1 cellular context compared by ENCODE assay signal in genomic region chr1:39575191-39576015, GRCh38.
TF ChIP-seq lines count a peak whose summit lies in the region.

No MANE protein-coding gene starts in this region.

TF ChIP-seq in HepG2, 621 proteins besides CTCF, POLR2A, EP300 and RAD21 (continued from another document and continues in another):
- TF ChIP-seq HCFC1 (IDR thresholded peaks at IDR 0.05; ENCODE audit: low read depth, low read length) (no peak), RFXANK (CRISPR knock-in tag; IDR thresholded peaks at IDR 0.05) (no peak), JUN (CRISPR knock-in tag; IDR thresholded peaks at IDR 0.05) (no peak), ELF1 (CRISPR knock-in tag; IDR thresholded peaks at IDR 0.05) (no peak), KDM6A (CRISPR knock-in tag; IDR thresholded peaks at IDR 0.05; ENCODE audit: low read depth) (no peak), ATF7-NPFF (CRISPR knock-in tag; IDR thresholded peaks at IDR 0.05; ENCODE audit: low read depth) (no peak), MAF1 (CRISPR knock-in tag; IDR thresholded peaks at IDR 0.05; ENCODE audit: borderline replicate concordance) (no peak), ZNF597 (CRISPR knock-in tag; IDR thresholded peaks at IDR 0.05) (no peak), ZNF709 (CRISPR knock-in tag; IDR thresholded peaks at IDR 0.05) (no peak), SRSF9 (IDR thresholded peaks at IDR 0.05; ENCODE audit: borderline replicate concordance, insufficient read depth, low read depth, low read length, poor library complexity, severe bottlenecking) (no peak), ZNF17 (CRISPR knock-in tag; IDR thresholded peaks at IDR 0.05) (no peak), ZNF232 (CRISPR knock-in tag; IDR thresholded peaks at IDR 0.05; ENCODE audit: borderline replicate concordance) (no peak), ZNF24 (IDR thresholded peaks at IDR 0.05) (no peak), ZNF609 (CRISPR knock-in tag; IDR thresholded peaks at IDR 0.05; ENCODE audit: borderline replicate concordance) (no peak), XBP1 (CRISPR knock-in tag; IDR thresholded peaks at IDR 0.05) (no peak), HMG20A (CRISPR knock-in tag; IDR thresholded peaks at IDR 0.05; ENCODE audit: borderline replicate concordance) (no peak), ZNF207 (IDR thresholded peaks at IDR 0.05; ENCODE audit: borderline replicate concordance) (no peak), NCOR1 (IDR thresholded peaks at IDR 0.05; ENCODE audit: borderline replicate concordance, low read length) (no peak), SIN3B (IDR thresholded peaks at IDR 0.05; ENCODE audit: low read length) (peak; percentile 39; the same call in 1 of the 2 replicates), MAFG (CRISPR knock-in tag; IDR thresholded peaks at IDR 0.05) (no peak), SALL2 (CRISPR knock-in tag; IDR thresholded peaks at IDR 0.05) (0 out of 2 replicates have a peak, but pooled peaks have one; percentile 18), HNF4G (IDR thresholded peaks at IDR 0.05; ENCODE audit: borderline replicate concordance, low read depth, low read length) (no peak), HNF4G (CRISPR knock-in tag; IDR thresholded peaks at IDR 0.05; ENCODE audit: borderline replicate concordance, low read depth) (no peak), ZKSCAN8 (CRISPR knock-in tag; IDR thresholded peaks at IDR 0.05; ENCODE audit: borderline replicate concordance) (no peak), ZSCAN22 (CRISPR knock-in tag; IDR thresholded peaks at IDR 0.05) (no peak), CHCHD3 (CRISPR knock-in tag; IDR thresholded peaks at IDR 0.05) (no peak), SETDB1 (CRISPR knock-in tag; IDR thresholded peaks at IDR 0.05; ENCODE audit: borderline replicate concordance) (no peak), CREB1 (IDR thresholded peaks at IDR 0.05) (peak; percentile 16; the same call in 1 of the 2 replicates), CREB1 (CRISPR knock-in tag; IDR thresholded peaks at IDR 0.05) (no peak), ZBTB7A (CRISPR knock-in tag; IDR thresholded peaks at IDR 0.05) (no peak), ZNF558 (CRISPR knock-in tag; IDR thresholded peaks at IDR 0.05; ENCODE audit: borderline replicate concordance) (no peak), ZC3H13 (CRISPR knock-in tag; IDR thresholded peaks at IDR 0.05) (peak; percentile 54), CBX2 (IDR thresholded peaks at IDR 0.05; ENCODE audit: low read depth, low read length) (no peak), CBX2 (CRISPR knock-in tag; IDR thresholded peaks at IDR 0.05; ENCODE audit: low read depth) (no peak), NONO (IDR thresholded peaks at IDR 0.05) (no peak), NONO (CRISPR knock-in tag; conservative IDR thresholded peaks at IDR 0.05) (0 out of 2 replicates have a peak, but pooled peaks have one; percentile 40), MTA3 (CRISPR knock-in tag; IDR thresholded peaks at IDR 0.05) (no peak), ZMYM3 (CRISPR knock-in tag; IDR thresholded peaks at IDR 0.05) (no peak), RXRB (CRISPR knock-in tag; IDR thresholded peaks at IDR 0.05; ENCODE audit: borderline replicate concordance) (no peak)
- TF ChIP-seq, protein P1, sequence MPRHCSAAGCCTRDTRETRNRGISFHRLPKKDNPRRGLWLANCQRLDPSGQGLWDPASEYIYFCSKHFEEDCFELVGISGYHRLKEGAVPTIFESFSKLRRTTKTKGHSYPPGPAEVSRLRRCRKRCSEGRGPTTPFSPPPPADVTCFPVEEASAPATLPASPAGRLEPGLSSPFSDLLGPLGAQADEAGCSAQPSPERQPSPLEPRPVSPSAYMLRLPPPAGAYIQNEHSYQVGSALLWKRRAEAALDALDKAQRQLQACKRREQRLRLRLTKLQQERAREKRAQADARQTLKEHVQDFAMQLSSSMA (CRISPR knock-in tag; IDR thresholded peaks at IDR 0.05): no peak
- TF ChIP-seq, protein P2, sequence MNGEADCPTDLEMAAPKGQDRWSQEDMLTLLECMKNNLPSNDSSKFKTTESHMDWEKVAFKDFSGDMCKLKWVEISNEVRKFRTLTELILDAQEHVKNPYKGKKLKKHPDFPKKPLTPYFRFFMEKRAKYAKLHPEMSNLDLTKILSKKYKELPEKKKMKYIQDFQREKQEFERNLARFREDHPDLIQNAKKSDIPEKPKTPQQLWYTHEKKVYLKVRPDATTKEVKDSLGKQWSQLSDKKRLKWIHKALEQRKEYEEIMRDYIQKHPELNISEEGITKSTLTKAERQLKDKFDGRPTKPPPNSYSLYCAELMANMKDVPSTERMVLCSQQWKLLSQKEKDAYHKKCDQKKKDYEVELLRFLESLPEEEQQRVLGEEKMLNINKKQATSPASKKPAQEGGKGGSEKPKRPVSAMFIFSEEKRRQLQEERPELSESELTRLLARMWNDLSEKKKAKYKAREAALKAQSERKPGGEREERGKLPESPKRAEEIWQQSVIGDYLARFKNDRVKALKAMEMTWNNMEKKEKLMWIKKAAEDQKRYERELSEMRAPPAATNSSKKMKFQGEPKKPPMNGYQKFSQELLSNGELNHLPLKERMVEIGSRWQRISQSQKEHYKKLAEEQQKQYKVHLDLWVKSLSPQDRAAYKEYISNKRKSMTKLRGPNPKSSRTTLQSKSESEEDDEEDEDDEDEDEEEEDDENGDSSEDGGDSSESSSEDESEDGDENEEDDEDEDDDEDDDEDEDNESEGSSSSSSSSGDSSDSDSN (CRISPR knock-in tag; IDR thresholded peaks at IDR 0.05): peak; percentile 52; the same call in 1 of the 2 replicates
- TF ChIP-seq, protein P3, sequence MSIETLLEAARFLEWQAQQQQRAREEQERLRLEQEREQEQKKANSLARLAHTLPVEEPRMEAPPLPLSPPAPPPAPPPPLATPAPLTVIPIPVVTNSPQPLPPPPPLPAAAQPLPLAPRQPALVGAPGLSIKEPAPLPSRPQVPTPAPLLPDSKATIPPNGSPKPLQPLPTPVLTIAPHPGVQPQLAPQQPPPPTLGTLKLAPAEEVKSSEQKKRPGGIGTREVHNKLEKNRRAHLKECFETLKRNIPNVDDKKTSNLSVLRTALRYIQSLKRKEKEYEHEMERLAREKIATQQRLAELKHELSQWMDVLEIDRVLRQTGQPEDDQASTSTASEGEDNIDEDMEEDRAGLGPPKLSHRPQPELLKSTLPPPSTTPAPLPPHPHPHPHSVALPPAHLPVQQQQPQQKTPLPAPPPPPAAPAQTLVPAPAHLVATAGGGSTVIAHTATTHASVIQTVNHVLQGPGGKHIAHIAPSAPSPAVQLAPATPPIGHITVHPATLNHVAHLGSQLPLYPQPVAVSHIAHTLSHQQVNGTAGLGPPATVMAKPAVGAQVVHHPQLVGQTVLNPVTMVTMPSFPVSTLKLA (IDR thresholded peaks at IDR 0.05): no peak
- TF ChIP-seq, protein P4, sequence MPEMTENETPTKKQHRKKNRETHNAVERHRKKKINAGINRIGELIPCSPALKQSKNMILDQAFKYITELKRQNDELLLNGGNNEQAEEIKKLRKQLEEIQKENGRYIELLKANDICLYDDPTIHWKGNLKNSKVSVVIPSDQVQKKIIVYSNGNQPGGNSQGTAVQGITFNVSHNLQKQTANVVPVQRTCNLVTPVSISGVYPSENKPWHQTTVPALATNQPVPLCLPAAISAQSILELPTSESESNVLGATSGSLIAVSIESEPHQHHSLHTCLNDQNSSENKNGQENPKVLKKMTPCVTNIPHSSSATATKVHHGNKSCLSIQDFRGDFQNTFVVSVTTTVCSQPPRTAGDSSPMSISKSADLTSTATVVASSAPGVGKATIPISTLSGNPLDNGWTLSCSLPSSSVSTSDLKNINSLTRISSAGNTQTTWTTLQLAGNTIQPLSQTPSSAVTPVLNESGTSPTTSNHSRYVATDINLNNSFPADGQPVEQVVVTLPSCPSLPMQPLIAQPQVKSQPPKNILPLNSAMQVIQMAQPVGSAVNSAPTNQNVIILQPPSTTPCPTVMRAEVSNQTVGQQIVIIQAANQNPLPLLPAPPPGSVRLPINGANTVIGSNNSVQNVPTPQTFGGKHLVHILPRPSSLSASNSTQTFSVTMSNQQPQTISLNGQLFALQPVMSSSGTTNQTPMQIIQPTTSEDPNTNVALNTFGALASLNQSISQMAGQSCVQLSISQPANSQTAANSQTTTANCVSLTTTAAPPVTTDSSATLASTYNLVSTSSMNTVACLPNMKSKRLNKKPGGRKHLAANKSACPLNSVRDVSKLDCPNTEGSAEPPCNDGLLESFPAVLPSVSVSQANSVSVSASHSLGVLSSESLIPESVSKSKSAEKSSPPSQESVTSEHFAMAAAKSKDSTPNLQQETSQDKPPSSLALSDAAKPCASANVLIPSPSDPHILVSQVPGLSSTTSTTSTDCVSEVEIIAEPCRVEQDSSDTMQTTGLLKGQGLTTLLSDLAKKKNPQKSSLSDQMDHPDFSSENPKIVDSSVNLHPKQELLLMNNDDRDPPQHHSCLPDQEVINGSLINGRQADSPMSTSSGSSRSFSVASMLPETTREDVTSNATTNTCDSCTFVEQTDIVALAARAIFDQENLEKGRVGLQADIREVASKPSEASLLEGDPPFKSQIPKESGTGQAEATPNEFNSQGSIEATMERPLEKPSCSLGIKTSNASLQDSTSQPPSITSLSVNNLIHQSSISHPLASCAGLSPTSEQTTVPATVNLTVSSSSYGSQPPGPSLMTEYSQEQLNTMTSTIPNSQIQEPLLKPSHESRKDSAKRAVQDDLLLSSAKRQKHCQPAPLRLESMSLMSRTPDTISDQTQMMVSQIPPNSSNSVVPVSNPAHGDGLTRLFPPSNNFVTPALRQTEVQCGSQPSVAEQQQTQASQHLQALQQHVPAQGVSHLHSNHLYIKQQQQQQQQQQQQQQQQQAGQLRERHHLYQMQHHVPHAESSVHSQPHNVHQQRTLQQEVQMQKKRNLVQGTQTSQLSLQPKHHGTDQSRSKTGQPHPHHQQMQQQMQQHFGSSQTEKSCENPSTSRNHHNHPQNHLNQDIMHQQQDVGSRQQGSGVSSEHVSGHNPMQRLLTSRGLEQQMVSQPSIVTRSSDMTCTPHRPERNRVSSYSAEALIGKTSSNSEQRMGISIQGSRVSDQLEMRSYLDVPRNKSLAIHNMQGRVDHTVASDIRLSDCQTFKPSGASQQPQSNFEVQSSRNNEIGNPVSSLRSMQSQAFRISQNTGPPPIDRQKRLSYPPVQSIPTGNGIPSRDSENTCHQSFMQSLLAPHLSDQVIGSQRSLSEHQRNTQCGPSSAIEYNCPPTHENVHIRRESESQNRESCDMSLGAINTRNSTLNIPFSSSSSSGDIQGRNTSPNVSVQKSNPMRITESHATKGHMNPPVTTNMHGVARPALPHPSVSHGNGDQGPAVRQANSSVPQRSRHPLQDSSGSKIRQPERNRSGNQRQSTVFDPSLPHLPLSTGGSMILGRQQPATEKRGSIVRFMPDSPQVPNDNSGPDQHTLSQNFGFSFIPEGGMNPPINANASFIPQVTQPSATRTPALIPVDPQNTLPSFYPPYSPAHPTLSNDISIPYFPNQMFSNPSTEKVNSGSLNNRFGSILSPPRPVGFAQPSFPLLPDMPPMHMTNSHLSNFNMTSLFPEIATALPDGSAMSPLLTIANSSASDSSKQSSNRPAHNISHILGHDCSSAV (CRISPR knock-in tag; IDR thresholded peaks at IDR 0.05; ENCODE audit: borderline replicate concordance): no peak
- TF ChIP-seq, protein P5, sequence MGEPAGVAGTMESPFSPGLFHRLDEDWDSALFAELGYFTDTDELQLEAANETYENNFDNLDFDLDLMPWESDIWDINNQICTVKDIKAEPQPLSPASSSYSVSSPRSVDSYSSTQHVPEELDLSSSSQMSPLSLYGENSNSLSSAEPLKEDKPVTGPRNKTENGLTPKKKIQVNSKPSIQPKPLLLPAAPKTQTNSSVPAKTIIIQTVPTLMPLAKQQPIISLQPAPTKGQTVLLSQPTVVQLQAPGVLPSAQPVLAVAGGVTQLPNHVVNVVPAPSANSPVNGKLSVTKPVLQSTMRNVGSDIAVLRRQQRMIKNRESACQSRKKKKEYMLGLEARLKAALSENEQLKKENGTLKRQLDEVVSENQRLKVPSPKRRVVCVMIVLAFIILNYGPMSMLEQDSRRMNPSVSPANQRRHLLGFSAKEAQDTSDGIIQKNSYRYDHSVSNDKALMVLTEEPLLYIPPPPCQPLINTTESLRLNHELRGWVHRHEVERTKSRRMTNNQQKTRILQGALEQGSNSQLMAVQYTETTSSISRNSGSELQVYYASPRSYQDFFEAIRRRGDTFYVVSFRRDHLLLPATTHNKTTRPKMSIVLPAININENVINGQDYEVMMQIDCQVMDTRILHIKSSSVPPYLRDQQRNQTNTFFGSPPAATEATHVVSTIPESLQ (CRISPR knock-in tag; conservative IDR thresholded peaks at IDR 0.05): no peak
- TF ChIP-seq, protein P6, sequence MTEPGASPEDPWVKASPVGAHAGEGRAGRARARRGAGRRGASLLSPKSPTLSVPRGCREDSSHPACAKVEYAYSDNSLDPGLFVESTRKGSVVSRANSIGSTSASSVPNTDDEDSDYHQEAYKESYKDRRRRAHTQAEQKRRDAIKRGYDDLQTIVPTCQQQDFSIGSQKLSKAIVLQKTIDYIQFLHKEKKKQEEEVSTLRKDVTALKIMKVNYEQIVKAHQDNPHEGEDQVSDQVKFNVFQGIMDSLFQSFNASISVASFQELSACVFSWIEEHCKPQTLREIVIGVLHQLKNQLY (CRISPR knock-in tag; IDR thresholded peaks at IDR 0.05): no peak
